Comparison of ENCODE assay signal across 8 cellular contexts in genomic region chr1:16351449-16351993, GRCh38. TPM values are rescaled to one million over a fixed set of nuclear protein-coding genes. Genes with fewer than 3 reads are reported as not detected.
DNase-seq lines count a peak whose midpoint lies in the region; ATAC-seq and TF ChIP-seq lines count a peak whose summit lies in the region.

No MANE protein-coding gene starts in this region.

- H3K36me3 ChIP-seq in GM06990 (ENCODE audit: control insufficient read depth, insufficient read depth, low read length) = no peaks in the 10 kb centered on the region
- H3K36me3 ChIP-seq in lower lobe of right lung = peaks cover 3% of the 10 kb centered on the region
- no peaks in the 10 kb centered on the region for H3K36me3 ChIP-seq in tibial artery

- intact Hi-C loops in lower lobe of right lung (cut with DNase I) = no loop called here
- intact Hi-C loops in tibial artery (cut with DNase I; ENCODE audit: low total_unique reads) = loop anchor here (5.0 to 10.0 kb wide), 2 partner anchors 57 to 104 kb away; no protein-coding TSS in a partner anchor

- no peaks in the 10 kb centered on the region for H3K27me3 ChIP-seq in GM06990 (replicated peaks; ENCODE audit: control insufficient read depth, insufficient read depth, low read length)
- no peaks in the 10 kb centered on the region for H3K27me3 ChIP-seq in lower lobe of right lung (ENCODE audit: low read depth)
- H3K27me3 ChIP-seq in tibial artery = no peaks in the 10 kb centered on the region

- H3K9me3 ChIP-seq in lower lobe of right lung = no peaks in the 10 kb centered on the region
- H3K9me3 ChIP-seq in tibial artery = no peaks in the 10 kb centered on the region

- ATAC-seq in lower lobe of right lung (peak in 1 of 2 donors; percentile 30), HG03457 (IDR thresholded peaks at IDR 0.05; ENCODE audit: unreplicated experiment) (no peak)

- peak overlapping the region; percentile 95 for H3K4me3 ChIP-seq in GM06990 (replicated peaks; ENCODE audit: low read depth, low read length)
- H3K4me3 ChIP-seq in lower lobe of right lung = peak overlapping the region; percentile 97
- peak overlapping the region; percentile 68 to 86 for H3K4me3 ChIP-seq in tibial artery

- H3K27ac ChIP-seq in lower lobe of right lung (peak overlapping the region; percentile 94), tibial artery (peak overlapping the region; percentile 87 to 91)

- H3K4me1 ChIP-seq in lower lobe of right lung (peaks cover 33% of the 10 kb centered on the region), tibial artery (peaks cover 0 to 59% (median 23%) of the 10 kb centered on the region in 4 donors)

- TF ChIP-seq CTCF in GM06990 (IDR thresholded peaks at IDR 0.05; ENCODE audit: insufficient read depth, low read length, poor library complexity, severe bottlenecking) (no peak), lower lobe of right lung (IDR thresholded peaks at IDR 0.05) (no peak), tibial artery (IDR thresholded peaks at IDR 0.05) (no peak)

- no peak for DNase-seq in GM06990 (ENCODE audit: extremely low read depth, insufficient read length)
- DNase-seq in NCI-H2227 (lab: John Stamatoyannopoulos, UW; ENCODE audit: unreplicated experiment) = peak; percentile 27
- DNase-seq in cerebellar cortex (ENCODE audit: low spot score) = peak; percentile 49
- no peak for DNase-seq in lower lobe of right lung
- peak; percentile 18 to 60 for DNase-seq in tibial artery
- DNase-seq in RKO (ENCODE audit: low spot score) = no peak
- no peak for DNase-seq in NCI-H1930 (lab: John Stamatoyannopoulos, UW)

RNA-seq across cellular contexts. Expression of gene FBXO42, which starts 0.8 kb away (rescaled TPM):
- total RNA-seq in lower lobe of right lung = 21.5 TPM

RNA-seq across cellular contexts. Expression of gene SZRD1, which starts 15.5 kb away (rescaled TPM):
- total RNA-seq in lower lobe of right lung = 111 TPM

Comparison
In these comparisons a context has a peak if more than half of its experiments do, and no peak if none do; other contexts are left out.
1. DNase-seq: peak in NCI-H2227 (single experiment), cerebellar cortex (single experiment) and tibial artery (2 of 2); none in GM06990 (single experiment), lower lobe of right lung (single experiment), RKO (single experiment) and NCI-H1930 (0 of 2).
2. Peak in every context shown above with its lines, with median percentiles within 50 percentile points of each other: H3K4me3 ChIP-seq.